In genomic region chr15:41891946-41892345, GRCh38 we compare ENCODE assay signal across 13 cellular contexts. TPM values are rescaled to one million over a fixed set of nuclear protein-coding genes. Genes with fewer than 3 reads are reported as not detected.
DNase-seq lines count a peak whose midpoint lies in the region; TF ChIP-seq lines count a peak whose summit lies in the region.
"Had no signal": no experiment of that assay in that cellular context is flagged by ENCODE, and none has a peak within 500 bp of the region (broad histone marks: within the 10 kb centered on the region; RNA-seq: fewer than 3 reads in every experiment).

No MANE protein-coding gene starts in this region.

- H3K4me1 ChIP-seq in breast epithelium (peaks cover 5 to 19% of the 10 kb centered on the region in 2 donors), mammary epithelial cell (ENCODE audit: insufficient read depth, low read length) (peaks cover 32% of the 10 kb centered on the region), SJCRH30 (peaks cover 53% of the 10 kb centered on the region), skeletal muscle tissue (ENCODE audit: control insufficient read depth in 3 of 3, insufficient read depth in 3 of 3, low read length in 3 of 3) (peaks cover 31 to 37% (median 33%) of the 10 kb centered on the region in 3 donors)

- peaks cover 4% of the 10 kb centered on the region for H3K36me3 Mint-ChIP-seq in activated T-helper 1 cell treated with anti-CD3 and anti-CD28 coated beads, Interleukin-12 subunit alpha, Interleukin-12 subunit beta, Interleukin-2, Interleukin-4 antibody, amounts not matched to agents 30 ng/mL and 10 ng/mL and 1 ng/mL, durations not matched to agents 14 hours and 24 hours and 36 hours (ENCODE audit: low read depth)
- H3K36me3 Mint-ChIP-seq: brain had no signal

- H3K4me3 Mint-ChIP-seq in activated T-helper 1 cell treated with anti-CD3 and anti-CD28 coated beads, Interleukin-12 subunit alpha, Interleukin-12 subunit beta, Interleukin-2, Interleukin-4 antibody, amounts not matched to agents 30 ng/mL and 10 ng/mL and 1 ng/mL, durations not matched to agents 14 hours and 24 hours and 36 hours, result no peak overlapping the region
- H3K4me3 Mint-ChIP-seq: activated CD4-positive, alpha-beta T cell treated with anti-CD3 and anti-CD28 coated beads for 36 hours; brain had no signal

- no peaks in the 10 kb centered on the region for H3K9me3 ChIP-seq in breast epithelium
- H3K9me3 ChIP-seq in mammary epithelial cell (replicated peaks; ENCODE audit: insufficient read depth, low read length), result no peaks in the 10 kb centered on the region
- no peaks in the 10 kb centered on the region for H3K9me3 ChIP-seq in SJCRH30 (replicated peaks)
- no peaks in the 10 kb centered on the region for H3K9me3 ChIP-seq in skeletal muscle tissue (ENCODE audit: control insufficient read depth in 3 of 3, low read length in 3 of 3)
- H3K9me3 ChIP-seq: ovary had no signal

- no peaks in the 10 kb centered on the region for H3K27me3 ChIP-seq in breast epithelium
- H3K27me3 ChIP-seq in mammary epithelial cell (ENCODE audit: insufficient read depth, low read length), result no peaks in the 10 kb centered on the region
- H3K27me3 ChIP-seq in SJCRH30, result no peaks in the 10 kb centered on the region
- no peaks in the 10 kb centered on the region for H3K27me3 ChIP-seq in skeletal muscle tissue (ENCODE audit: control insufficient read depth in 3 of 3, insufficient read depth in 3 of 3, low read length in 3 of 3)
- H3K27me3 ChIP-seq: ovary had no signal

- no peak overlapping the region for H3K4me2 ChIP-seq in mammary epithelial cell (ENCODE audit: insufficient read depth, low read depth, low read length)

- peak overlapping the region; percentile 66 to 78 for H3K27ac ChIP-seq in breast epithelium
- no peak overlapping the region for H3K27ac ChIP-seq in mammary epithelial cell (ENCODE audit: insufficient read depth, low read depth, low read length)
- H3K27ac ChIP-seq in SJCRH30, result peak overlapping the region; percentile 85
- peak overlapping the region; percentile 47 for H3K27ac ChIP-seq in skeletal muscle tissue (ENCODE audit: low read depth, low read length)
- H3K27ac ChIP-seq: ovary had no signal

- WGBS in mammary epithelial cell (ENCODE audit: low coverage, missing lambda C conversion rate), result 57% methylated on average over 1 of the region's 3 CpGs

- DNase-seq in breast epithelium (ENCODE audit: low spot score in 2 of 2), result no peak
- DNase-seq in mammary epithelial cell, result no peak
- peak; percentile 78 for DNase-seq in NCI-H2029 (lab: John Stamatoyannopoulos, UW)
- peak; percentile 91 to 94 for DNase-seq in SJCRH30
- no peak for DNase-seq in activated T-helper 1 cell treated with anti-CD3 and anti-CD28 coated beads, Interleukin-12 subunit alpha, Interleukin-12 subunit beta, Interleukin-2, Interleukin-4 antibody, amounts not matched to agents 30 ng/mL and 10 ng/mL and 1 ng/mL, durations not matched to agents 14 hours and 24 hours and 36 hours (ENCODE audit: low spot score)
- no peak for DNase-seq in NCI-H2227 (lab: John Stamatoyannopoulos, UW; ENCODE audit: unreplicated experiment)
- DNase-seq in HuH-7.5 (ENCODE audit: low spot score), result no peak
- DNase-seq: glutamatergic neuron, ovary had no signal

- no peaks in the 10 kb centered on the region for H3K9me3 Mint-ChIP-seq in activated T-helper 1 cell treated with anti-CD3 and anti-CD28 coated beads, Interleukin-12 subunit alpha, Interleukin-12 subunit beta, Interleukin-2, Interleukin-4 antibody, amounts not matched to agents 30 ng/mL and 10 ng/mL and 1 ng/mL, durations not matched to agents 14 hours and 24 hours and 36 hours
- H3K9me3 Mint-ChIP-seq: activated T-helper 2 cell treated with anti-CD3 and anti-CD28 coated beads, Interferon-gamma antibody, Interleukin-2, Interleukin-4, amounts not matched to agents 10 μg/mL and 5 μg/mL and 100 μg/mL, durations not matched to agents 14 hours and 24 hours and 36 hours; brain had no signal

- H3K4me3 ChIP-seq in breast epithelium, result no peak overlapping the region
- no peak overlapping the region for H3K4me3 ChIP-seq in mammary epithelial cell (replicated peaks in 1 of 3; ENCODE audit: insufficient read depth in 1 of 3, low read depth in 2 of 3, low read length in 3 of 3)
- no peak overlapping the region for H3K4me3 ChIP-seq in SJCRH30
- H3K4me3 ChIP-seq in skeletal muscle tissue (ENCODE audit: low read length in 3 of 3), result no peak overlapping the region
- H3K4me3 ChIP-seq: ovary had no signal

- H4K20me1 ChIP-seq in mammary epithelial cell (ENCODE audit: insufficient read depth, low read length), result no peaks in the 10 kb centered on the region

- intact Hi-C loops in breast epithelium (cut with DNase I; ENCODE audit: low total_unique reads) (loop anchor here (10.0 kb wide), 1 partner anchor 323 kb away; no protein-coding TSS in a partner anchor), mammary epithelial cell (cut with micrococcal nuclease) (no loop called here)
- intact Hi-C loops in activated T-helper 1 cell treated with anti-CD3 and anti-CD28 coated beads, Interleukin-12 subunit alpha, Interleukin-12 subunit beta, Interleukin-2, Interleukin-4 antibody, amounts not matched to agents 30 ng/mL and 10 ng/mL and 1 ng/mL, durations not matched to agents 14 hours and 24 hours and 36 hours (cut with micrococcal nuclease), result no loop called here

- H3K27me3 Mint-ChIP-seq in activated T-helper 1 cell treated with anti-CD3 and anti-CD28 coated beads, Interleukin-12 subunit alpha, Interleukin-12 subunit beta, Interleukin-2, Interleukin-4 antibody, amounts not matched to agents 30 ng/mL and 10 ng/mL and 1 ng/mL, durations not matched to agents 14 hours and 24 hours and 36 hours (ENCODE audit: insufficient read depth), result no peaks in the 10 kb centered on the region
- H3K27me3 Mint-ChIP-seq: activated CD4-positive, alpha-beta T cell treated with anti-CD3 and anti-CD28 coated beads for 36 hours; brain had no signal

- H3K4me1 Mint-ChIP-seq in activated T-helper 1 cell treated with anti-CD3 and anti-CD28 coated beads, Interleukin-12 subunit alpha, Interleukin-12 subunit beta, Interleukin-2, Interleukin-4 antibody, amounts not matched to agents 30 ng/mL and 10 ng/mL and 1 ng/mL, durations not matched to agents 14 hours and 24 hours and 36 hours (ENCODE audit: low read depth), result peaks cover 39% of the 10 kb centered on the region

- no peak for TF ChIP-seq POLR2A in breast epithelium (IDR thresholded peaks at IDR 0.05)

- dilution Hi-C loops in mammary epithelial cell (cut with HindIII; ENCODE audit: low sequenced_read_pairs), result no loop called here

- no peaks in the 10 kb centered on the region for H3K36me3 ChIP-seq in breast epithelium
- H3K36me3 ChIP-seq in mammary epithelial cell (ENCODE audit: insufficient read depth, low read length), result no peaks in the 10 kb centered on the region
- H3K36me3 ChIP-seq in SJCRH30, result no peaks in the 10 kb centered on the region
- H3K36me3 ChIP-seq in skeletal muscle tissue (ENCODE audit: control insufficient read depth in 3 of 3, insufficient read depth in 3 of 3, low read length in 3 of 3), result no peaks in the 10 kb centered on the region
- H3K36me3 ChIP-seq: ovary had no signal

- H3K9ac ChIP-seq in mammary epithelial cell (ENCODE audit: insufficient read depth, low read length), result no peak overlapping the region
- peak overlapping the region in 1 of 3 donors; percentile 69 for H3K9ac ChIP-seq in skeletal muscle tissue (ENCODE audit: low read depth in 1 of 3, low read length in 3 of 3)

- H3K79me2 ChIP-seq in mammary epithelial cell (ENCODE audit: insufficient read depth, low read length), result no peaks in the 10 kb centered on the region

- BruUV-seq in mammary epithelial cell (replicated peaks; lab: Mats Ljungman, UMichigan), result no TSS peak

- no peak for TF ChIP-seq CTCF in breast epithelium (IDR thresholded peaks at IDR 0.05)
- TF ChIP-seq CTCF in mammary epithelial cell (conservative IDR thresholded peaks at IDR 0.05 in 1 of 2, IDR thresholded peaks at IDR 0.05 in 1 of 2; ENCODE audit: extremely low read depth in 1 of 2, insufficient read depth in 1 of 2, low read depth in 1 of 2, low read length in 2 of 2), result no peak

- CTCF ChIA-PET in mammary epithelial cell (lab: Charles Lee; ENCODE audit: low non-redundant PET), result no interaction called here

- in situ Hi-C loops in mammary epithelial cell (cut with MboI; ENCODE audit: low sequenced_read_pairs in 2 of 2), result no loop called here

- H3K27ac Mint-ChIP-seq in activated T-helper 1 cell treated with anti-CD3 and anti-CD28 coated beads, Interleukin-12 subunit alpha, Interleukin-12 subunit beta, Interleukin-2, Interleukin-4 antibody, amounts not matched to agents 30 ng/mL and 10 ng/mL and 1 ng/mL, durations not matched to agents 14 hours and 24 hours and 36 hours, result no peak overlapping the region

- H2AFZ ChIP-seq in mammary epithelial cell (ENCODE audit: low read depth, low read length), result no peak overlapping the region

RNA-seq across cellular contexts. Expression of gene SPTBN5, which starts 1.9 kb away (rescaled TPM):
- 1 to 10 TPM in 2 of 3 donors, under 1 TPM in 1; 0.16 to 2.3 (median 2.0) TPM for total RNA-seq in breast epithelium
- total RNA-seq in mammary epithelial cell, result 10 to 100 TPM in 1 of 2 donors, 1 to 10 TPM in 1; 3.0 to 17.0 TPM
- polyA plus RNA-seq in mammary epithelial cell, result 2.1 TPM
- 0.93 TPM for polyA minus RNA-seq in mammary epithelial cell
- 0.38 and 0.55 TPM in 2 replicates for total RNA-seq in SJCRH30 (2014; rRNA removed; shearing (Covaris generic))
- 1.0 TPM for total RNA-seq in skeletal muscle tissue
- 1.2 and 1.9 TPM in 2 replicates for total RNA-seq in activated T-helper 1 cell treated with anti-CD3 and anti-CD28 coated beads, Interleukin-12 subunit alpha, Interleukin-12 subunit beta, Interleukin-2, Interleukin-4 antibody, amounts not matched to agents 30 ng/mL and 10 ng/mL and 1 ng/mL, durations not matched to agents 14 hours and 24 hours and 36 hours

RNA-seq across cellular contexts. Expression of gene PLA2G4B, which starts 53.3 kb away (rescaled TPM):
- 10 to 100 TPM in 2 of 3 donors, 1 to 10 TPM in 1; 3.2 to 11.0 (median 10.2) TPM for total RNA-seq in breast epithelium
- total RNA-seq in mammary epithelial cell, result 10 to 100 TPM in 1 of 2 donors, 1 to 10 TPM in 1; 1.5 to 11.2 TPM
- polyA plus RNA-seq in mammary epithelial cell, result 3.8 TPM
- 2.0 TPM for polyA minus RNA-seq in mammary epithelial cell
- 3.0 and 7.2 TPM in 2 replicates for total RNA-seq in SJCRH30 (2014; rRNA removed; shearing (Covaris generic))
- total RNA-seq in skeletal muscle tissue, result 1.6 TPM
- 6.0 and 6.7 TPM in 2 replicates for total RNA-seq in activated T-helper 1 cell treated with anti-CD3 and anti-CD28 coated beads, Interleukin-12 subunit alpha, Interleukin-12 subunit beta, Interleukin-2, Interleukin-4 antibody, amounts not matched to agents 30 ng/mL and 10 ng/mL and 1 ng/mL, durations not matched to agents 14 hours and 24 hours and 36 hours

Comparison
In these comparisons a context has a peak if more than half of its experiments do, and no peak if none do; other contexts are left out.
1. DNase-seq: peak in NCI-H2029 (single experiment) and SJCRH30 (2 of 2); none in breast epithelium (0 of 2), mammary epithelial cell (single experiment), activated T-helper 1 cell treated with anti-CD3 and anti-CD28 coated beads, Interleukin-12 subunit alpha, Interleukin-12 subunit beta, Interleukin-2, Interleukin-4 antibody, amounts not matched to agents 30 ng/mL and 10 ng/mL and 1 ng/mL, durations not matched to agents 14 hours and 24 hours and 36 hours (single experiment), NCI-H2227 (single experiment) and HuH-7.5 (single experiment).